In the genomic region with DNA sequence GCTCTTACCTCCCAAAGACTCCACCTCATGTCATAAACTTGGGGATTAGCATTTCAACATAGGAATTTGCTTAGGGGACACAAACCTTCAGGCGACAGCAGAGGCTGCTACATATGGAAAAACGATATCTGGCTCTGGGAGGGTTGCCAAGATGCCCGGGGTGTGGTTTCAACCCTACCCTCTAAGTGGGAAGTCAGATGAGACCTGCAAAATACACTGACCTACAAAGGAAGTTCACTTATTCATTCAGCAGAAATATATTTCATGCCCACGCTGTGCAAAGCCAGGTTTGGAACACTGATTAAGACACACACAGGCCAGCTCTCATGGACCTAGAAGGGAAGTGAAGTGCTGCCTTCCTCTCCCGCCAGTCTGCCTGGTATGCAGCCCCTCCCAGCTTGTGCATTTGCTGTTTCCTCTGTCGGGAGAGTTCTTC, we compare ENCODE assay signal across 10 cellular contexts.
DNase-seq lines count a peak whose midpoint lies in the region; ATAC-seq and TF ChIP-seq lines count a peak whose summit lies in the region.
"Had no signal": no experiment of that assay in that cellular context is flagged by ENCODE, and none has a peak within 500 bp of the region (broad histone marks: within the 10 kb centered on the region; RNA-seq: fewer than 3 reads in every experiment).

No MANE protein-coding gene starts in this region.

- H3K27ac ChIP-seq in lower lobe of right lung (no peak overlapping the region), vagina (no peak overlapping the region)
- H3K27ac ChIP-seq: skin epidermis had no signal

- TF ChIP-seq POLR2A in vagina (IDR thresholded peaks at IDR 0.05): no peak

- peak; percentile 37 for DNase-seq in AG20443 (ENCODE audit: low spot score)
- DNase-seq in LHCN-M2 (ENCODE audit: low read depth): peak; percentile 54
- DNase-seq in astrocyte of the spinal cord (ENCODE audit: low read depth, low spot score): peak; percentile 5
- DNase-seq in lower lobe of right lung: no peak
- no peak for DNase-seq in vagina (ENCODE audit: extremely low spot score in 2 of 2)
- DNase-seq in superior temporal gyrus (ENCODE audit: extremely low spot score): no peak
- DNase-seq: Caco-2 had no signal

- H3K9me3 ChIP-seq in lower lobe of right lung (no peaks in the 10 kb centered on the region), vagina (no peaks in the 10 kb centered on the region)
- H3K9me3 ChIP-seq: Caco-2 had no signal

- no peaks in the 10 kb centered on the region for H3K27me3 ChIP-seq in lower lobe of right lung (ENCODE audit: low read depth)
- no peaks in the 10 kb centered on the region for H3K27me3 ChIP-seq in vagina

- H3K36me3 ChIP-seq in lower lobe of right lung (no peaks in the 10 kb centered on the region), vagina (no peaks in the 10 kb centered on the region)

- peak; percentile 77 to 78 for ATAC-seq in lower lobe of right lung
- ATAC-seq in HG03520 (IDR thresholded peaks at IDR 0.05; ENCODE audit: unreplicated experiment): no peak
- ATAC-seq in HG02610 (IDR thresholded peaks at IDR 0.05; ENCODE audit: unreplicated experiment): no peak

- intact Hi-C loops in lower lobe of right lung (cut with DNase I) (no loop called here), vagina (cut with DNase I) (no loop called here)

- no peak for TF ChIP-seq CTCF in astrocyte of the spinal cord (IDR thresholded peaks at IDR 0.05; ENCODE audit: low read depth, low read length)
- no peak for TF ChIP-seq CTCF in lower lobe of right lung (IDR thresholded peaks at IDR 0.05)
- no peak for TF ChIP-seq CTCF in vagina (IDR thresholded peaks at IDR 0.05)

- H3K4me3 ChIP-seq in astrocyte of the spinal cord (ENCODE audit: low read depth, low read length) (no peak overlapping the region), lower lobe of right lung (no peak overlapping the region), vagina (no peak overlapping the region)
- H3K4me3 ChIP-seq: skin epidermis had no signal

- in situ Hi-C loops in astrocyte of the spinal cord (cut with HindIII; ENCODE audit: low sequenced_read_pairs): no loop called here

- H3K4me1 ChIP-seq in lower lobe of right lung (peaks cover 30% of the 10 kb centered on the region), vagina (no peaks in the 10 kb centered on the region)
- H3K4me1 ChIP-seq: Caco-2 had no signal

Comparison
In these comparisons a context has a peak if more than half of its experiments do, and no peak if none do; other contexts are left out.
1. DNase-seq: peak in AG20443 (single experiment), LHCN-M2 (single experiment) and astrocyte of the spinal cord (single experiment); none in lower lobe of right lung (single experiment), vagina (0 of 2) and superior temporal gyrus (single experiment).
2. ATAC-seq: peak in lower lobe of right lung (2 of 2); none in HG03520 (single experiment) and HG02610 (single experiment).